Comparison of ENCODE assay signal across 14 cellular contexts in genomic region chr4:48484494-48485168, GRCh38. TPM values are rescaled to one million over a fixed set of nuclear protein-coding genes. Genes with fewer than 3 reads are reported as not detected.
DNase-seq lines count a peak whose midpoint lies in the region; ATAC-seq and TF ChIP-seq lines count a peak whose summit lies in the region.
"Had no signal": no experiment of that assay in that cellular context is flagged by ENCODE, and none has a peak within 500 bp of the region (broad histone marks: within the 10 kb centered on the region; RNA-seq: fewer than 3 reads in every experiment).

No MANE protein-coding gene starts in this region.

- H3K4me1 ChIP-seq in CD4-positive, alpha-beta memory T cell (ENCODE audit: insufficient read depth, low read length) = peaks cover 13% of the 10 kb centered on the region
- H3K4me1 ChIP-seq in ES-I3 (ENCODE audit: insufficient read depth, low read length) (peaks cover 3% of the 10 kb centered on the region; the same call in 1 of the 2 replicates), OCI-LY7 (ENCODE audit: insufficient read depth, low read length, poor library complexity, severe bottlenecking) (no peaks in the 10 kb centered on the region)

- H3K9me3 ChIP-seq in CD4-positive, alpha-beta memory T cell (ENCODE audit: control insufficient read depth in 1 of 2, low read length in 2 of 2) = no peaks in the 10 kb centered on the region
- no peaks in the 10 kb centered on the region for H3K9me3 ChIP-seq in ES-I3 (ENCODE audit: control insufficient read depth, insufficient read depth, low read length)
- H3K9me3 ChIP-seq in OCI-LY7 (ENCODE audit: low read length) = no peaks in the 10 kb centered on the region
- H3K9me3 ChIP-seq: body of pancreas, heart right ventricle had no signal

- no peak overlapping the region for H3K27ac ChIP-seq in CD4-positive, alpha-beta memory T cell (ENCODE audit: low read depth, low read length)
- H3K27ac ChIP-seq in OCI-LY7 (ENCODE audit: low read depth, low read length, poor library complexity, severe bottlenecking) = no peak overlapping the region
- H3K27ac ChIP-seq: body of pancreas, heart right ventricle had no signal

- H3K27me3 ChIP-seq in CD4-positive, alpha-beta memory T cell (ENCODE audit: insufficient read depth, low read length) = peaks cover 30% of the 10 kb centered on the region

- no peaks in the 10 kb centered on the region for H3K79me2 ChIP-seq in OCI-LY7 (ENCODE audit: insufficient read depth, low read depth, low read length)

- POLR2A ChIA-PET in CD4-positive, alpha-beta memory T cell (lab: Charles Lee; ENCODE audit: partially characterized antibody) = no interaction called here
- POLR2A ChIA-PET in activated naive CD8-positive, alpha-beta T cell treated with anti-CD3 and anti-CD28 coated beads, Interleukin-2, amount 10 ng/mL, durations not matched to agents 7 days and 5 days (lab: Charles Lee) = no interaction called here
- POLR2A ChIA-PET in naive thymus-derived CD8-positive, alpha-beta T cell (lab: Charles Lee) = no interaction called here
- POLR2A ChIA-PET in OCI-LY7 (lab: Charles Lee) = no interaction called here

- no peak for TF ChIP-seq CTCF in OCI-LY7 (conservative IDR thresholded peaks at IDR 0.05; ENCODE audit: low read length)

- H3K9ac ChIP-seq in ES-I3 (ENCODE audit: low read depth, low read length) = peak overlapping the region; percentile 53; the same call in 1 of the 2 replicates

- BruUV-seq in OCI-LY7 (replicated peaks; lab: Mats Ljungman, UMichigan) = no TSS peak

- H3K4me2 ChIP-seq in OCI-LY7 (ENCODE audit: low read length) = no peak overlapping the region

- ATAC-seq in activated naive CD8-positive, alpha-beta T cell treated with anti-CD3 and anti-CD28 coated beads, Interleukin-2, amount 10 ng/mL, durations not matched to agents 7 days and 5 days (ENCODE audit: low read depth) = no peak
- no peak for ATAC-seq in naive thymus-derived CD8-positive, alpha-beta T cell
- ATAC-seq in HG02852 (IDR thresholded peaks at IDR 0.05; ENCODE audit: unreplicated experiment) (no peak), HG02884 (IDR thresholded peaks at IDR 0.05; ENCODE audit: unreplicated experiment) (no peak)

- H3K36me3 ChIP-seq in CD4-positive, alpha-beta memory T cell (ENCODE audit: insufficient read depth, low read length) = no peaks in the 10 kb centered on the region
- no peaks in the 10 kb centered on the region for H3K36me3 ChIP-seq in ES-I3 (ENCODE audit: insufficient read depth, low read length)
- no peaks in the 10 kb centered on the region for H3K36me3 ChIP-seq in OCI-LY7 (ENCODE audit: insufficient read depth, low read length)
- H3K36me3 ChIP-seq: heart right ventricle had no signal

- peaks cover 55 to 56% of the 10 kb centered on the region in 2 donors for H3K27me3 Mint-ChIP-seq in CD4-positive, alpha-beta memory T cell
- peaks cover 78% of the 10 kb centered on the region for H3K27me3 Mint-ChIP-seq in activated naive CD8-positive, alpha-beta T cell treated with anti-CD3 and anti-CD28 coated beads, Interleukin-2, amount 10 ng/mL, durations not matched to agents 7 days and 5 days
- H3K27me3 Mint-ChIP-seq in naive thymus-derived CD8-positive, alpha-beta T cell = peaks cover 52 to 85% (median 67%) of the 10 kb centered on the region in 5 donors

- H3K4me1 Mint-ChIP-seq in CD4-positive, alpha-beta memory T cell = peaks cover 12 to 17% (median 13%) of the 10 kb centered on the region in 4 donors
- peaks cover 14% of the 10 kb centered on the region for H3K4me1 Mint-ChIP-seq in activated naive CD8-positive, alpha-beta T cell treated with anti-CD3 and anti-CD28 coated beads, Interleukin-2, amount 10 ng/mL, durations not matched to agents 7 days and 5 days
- H3K4me1 Mint-ChIP-seq in naive thymus-derived CD8-positive, alpha-beta T cell = peaks cover 10 to 21% (median 19%) of the 10 kb centered on the region in 4 donors

- H2AFZ ChIP-seq in OCI-LY7 (ENCODE audit: low read length) = no peak overlapping the region

- CTCF ChIA-PET in CD4-positive, alpha-beta memory T cell (lab: Charles Lee; ENCODE audit: partially characterized antibody) = no interaction called here
- CTCF ChIA-PET in OCI-LY7 (lab: Charles Lee; ENCODE audit: unreplicated experiment) = no interaction called here

- H3K9me3 Mint-ChIP-seq in CD4-positive, alpha-beta memory T cell = peaks cover 0 to 6% (median 0%) of the 10 kb centered on the region in 8 donors
- H3K9me3 Mint-ChIP-seq in activated naive CD8-positive, alpha-beta T cell treated with anti-CD3 and anti-CD28 coated beads, Interleukin-2, amount 10 ng/mL, durations not matched to agents 7 days and 5 days = no peaks in the 10 kb centered on the region
- H3K9me3 Mint-ChIP-seq in naive thymus-derived CD8-positive, alpha-beta T cell = no peaks in the 10 kb centered on the region

- no peak for DNase-seq in CD4-positive, alpha-beta memory T cell
- DNase-seq in activated naive CD8-positive, alpha-beta T cell treated with anti-CD3 and anti-CD28 coated beads, Interleukin-2, amount 10 ng/mL, durations not matched to agents 7 days and 5 days = no peak
- DNase-seq in naive thymus-derived CD8-positive, alpha-beta T cell = no peak
- DNase-seq in OCI-LY7 (ENCODE audit: low spot score) = no peak
- DNase-seq: body of pancreas, heart right ventricle, mammary epithelial cell, NCI-H1417 treated with DMSO at 0.1 percent for 48 hours, NCI-H774 had no signal

- H3K4me3 ChIP-seq in CD4-positive, alpha-beta memory T cell (ENCODE audit: low read length in 2 of 2) = no peak overlapping the region
- H3K4me3 ChIP-seq in OCI-LY7 (ENCODE audit: low read depth, low read length, poor library complexity, severe bottlenecking) = no peak overlapping the region
- H3K4me3 ChIP-seq: body of pancreas had no signal

- no peaks in the 10 kb centered on the region for H3K9me2 ChIP-seq in OCI-LY7 (ENCODE audit: insufficient read depth, low read length)

- no peaks in the 10 kb centered on the region for H4K20me1 ChIP-seq in OCI-LY7 (ENCODE audit: insufficient read depth, low read length)

- H3K36me3 Mint-ChIP-seq in CD4-positive, alpha-beta memory T cell = no peaks in the 10 kb centered on the region
- no peaks in the 10 kb centered on the region for H3K36me3 Mint-ChIP-seq in activated naive CD8-positive, alpha-beta T cell treated with anti-CD3 and anti-CD28 coated beads, Interleukin-2, amount 10 ng/mL, durations not matched to agents 7 days and 5 days
- H3K36me3 Mint-ChIP-seq in naive thymus-derived CD8-positive, alpha-beta T cell = peaks cover 0 to 5% (median 4%) of the 10 kb centered on the region in 3 donors

- peak overlapping the region in 7 of 8 donors; percentile 66 to 89 (median 77) for H3K4me3 Mint-ChIP-seq in CD4-positive, alpha-beta memory T cell
- peak overlapping the region; percentile 60 for H3K4me3 Mint-ChIP-seq in activated naive CD8-positive, alpha-beta T cell treated with anti-CD3 and anti-CD28 coated beads, Interleukin-2, amount 10 ng/mL, durations not matched to agents 7 days and 5 days
- peak overlapping the region; percentile 60 to 83 (median 76) for H3K4me3 Mint-ChIP-seq in naive thymus-derived CD8-positive, alpha-beta T cell

- peak overlapping the region in 1 of 7 donors; percentile 40 for H3K27ac Mint-ChIP-seq in CD4-positive, alpha-beta memory T cell
- no peak overlapping the region for H3K27ac Mint-ChIP-seq in activated naive CD8-positive, alpha-beta T cell treated with anti-CD3 and anti-CD28 coated beads, Interleukin-2, amount 10 ng/mL, durations not matched to agents 7 days and 5 days
- peak overlapping the region in 1 of 10 donors; percentile 15 for H3K27ac Mint-ChIP-seq in naive thymus-derived CD8-positive, alpha-beta T cell

- intact Hi-C loops in CD4-positive, alpha-beta memory T cell (cut with micrococcal nuclease) = loop anchor here (5.0 kb wide), 1 partner anchor 142 kb away; the partner anchor contains the start of gene SLAIN2
- intact Hi-C loops in OCI-LY7 (cut with micrococcal nuclease; ENCODE audit: unreplicated experiment) = no loop called here

RNA-seq across cellular contexts. Expression of gene SLC10A4, which starts 1.5 kb away (rescaled TPM):
- under 1 TPM in 1 of 2 experiments, not detected in 1; 0.17 TPM for total RNA-seq in CD4-positive, alpha-beta memory T cell
- polyA plus RNA-seq in CD4-positive, alpha-beta memory T cell = not detected
- total RNA-seq in activated naive CD8-positive, alpha-beta T cell treated with anti-CD3 and anti-CD28 coated beads, Interleukin-2, amount 10 ng/mL, durations not matched to agents 7 days and 5 days = under 1 TPM; 0.17 TPM
- total RNA-seq in naive thymus-derived CD8-positive, alpha-beta T cell = not detected
- polyA plus RNA-seq in naive thymus-derived CD8-positive, alpha-beta T cell = not detected
- not detected in 2 replicates for total RNA-seq in OCI-LY7 (2014; rRNA removed; shearing (Covaris generic))
- not detected in 2 replicates for total RNA-seq in OCI-LY7 (2022)
- total RNA-seq: endothelial cell of umbilical vein, pulmonary artery endothelial cell had no signal
- polyA plus RNA-seq: mammary epithelial cell had no signal

RNA-seq across cellular contexts. Expression of gene ZAR1, which starts 5.4 kb away (rescaled TPM):
- not detected for total RNA-seq in CD4-positive, alpha-beta memory T cell
- not detected for polyA plus RNA-seq in CD4-positive, alpha-beta memory T cell
- total RNA-seq in activated naive CD8-positive, alpha-beta T cell treated with anti-CD3 and anti-CD28 coated beads, Interleukin-2, amount 10 ng/mL, durations not matched to agents 7 days and 5 days = not detected
- total RNA-seq in naive thymus-derived CD8-positive, alpha-beta T cell = not detected
- polyA plus RNA-seq in naive thymus-derived CD8-positive, alpha-beta T cell = not detected
- total RNA-seq in OCI-LY7 (2014; rRNA removed; shearing (Covaris generic)) = not detected in 2 replicates
- total RNA-seq in OCI-LY7 (2022) = not detected in 2 replicates
- total RNA-seq: body of pancreas, endothelial cell of umbilical vein, heart right ventricle, mammary epithelial cell, pulmonary artery endothelial cell had no signal
- polyA plus RNA-seq: endothelial cell of umbilical vein, heart right ventricle, mammary epithelial cell had no signal
